10 cellular contexts compared by ENCODE assay signal in the genomic region with DNA sequence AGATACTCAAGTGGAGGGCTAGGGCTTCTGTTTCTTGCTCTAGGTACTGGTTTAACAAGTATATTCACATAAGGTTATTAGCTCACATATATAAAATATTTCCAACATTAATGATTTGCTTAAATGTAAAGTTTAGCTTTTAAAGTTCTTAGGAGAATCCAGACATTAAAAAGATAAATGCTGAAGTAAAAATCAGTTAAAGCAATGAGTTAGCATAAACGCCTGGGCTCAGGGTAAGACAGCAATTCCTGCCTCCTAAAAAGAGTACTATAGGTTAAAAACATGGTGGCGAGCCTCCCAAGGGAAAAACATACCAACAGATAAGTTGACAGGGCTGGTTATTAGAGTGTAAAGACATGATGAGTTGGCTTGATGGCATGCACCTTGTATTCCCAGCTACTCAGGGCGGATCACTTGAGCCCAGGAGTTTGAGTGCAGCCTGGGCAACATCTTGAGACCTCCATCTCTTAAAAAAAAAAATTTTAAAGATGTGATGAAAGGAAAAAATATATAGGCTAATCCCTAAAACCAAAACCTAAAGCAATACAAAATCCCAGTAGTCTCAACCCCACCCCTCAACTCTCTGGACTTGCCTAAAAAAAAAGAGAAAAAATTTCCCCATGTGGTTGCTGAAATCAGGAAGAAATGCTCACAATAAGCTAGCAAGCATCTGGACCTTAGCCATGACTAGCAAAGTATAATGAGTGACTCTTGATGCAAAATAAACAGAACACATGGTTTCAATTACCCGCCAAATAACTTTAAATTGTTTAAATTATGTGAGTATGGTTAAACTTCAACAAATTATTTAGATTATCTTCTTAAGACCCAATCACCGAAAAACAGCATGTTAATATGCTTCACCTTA. TPM values are rescaled to one million over a fixed set of nuclear protein-coding genes. Genes with fewer than 3 reads are reported as not detected.
A peak's percentile ranks its signal among the peaks of the same experiment; 100 is the strongest.
DNase-seq lines count a peak whose midpoint lies in the region; ATAC-seq and TF ChIP-seq lines count a peak whose summit lies in the region.
"Had no signal": no experiment of that assay in that cellular context is flagged by ENCODE, and none has a peak within 500 bp of the region (broad histone marks: within the 10 kb centered on the region; RNA-seq: fewer than 3 reads in every experiment).

No MANE protein-coding gene starts in this region.

- peak; percentile 52 for DNase-seq in BJ (ENCODE audit: low read depth)
- DNase-seq in astrocyte of the cerebellum (ENCODE audit: low read depth): peak; percentile 75
- DNase-seq in posterior cingulate gyrus: no peak
- DNase-seq in cerebellar nuclear complex (lab: John Stamatoyannopoulos, UW): no peak
- DNase-seq: activated effector memory CD4-positive, alpha-beta T cell treated with anti-CD3 and anti-CD28 coated beads, Interleukin-2, amount 50 U/mL, for 16 hours; NCI-H1092 had no signal

- H3K9me3 ChIP-seq in muscle layer of duodenum (ENCODE audit: control insufficient read depth in 1 of 2, low read length in 2 of 2): no peaks in the 10 kb centered on the region

- H3K4me3 ChIP-seq in BJ (ENCODE audit: low read depth, low read length) (no peak overlapping the region), astrocyte of the cerebellum (ENCODE audit: low read depth, low read length) (peak overlapping the region; percentile 2), muscle layer of duodenum (ENCODE audit: low read depth in 1 of 2, low read length in 2 of 2) (peak overlapping the region in 1 of 2 donors; percentile 67)

- H3K9me3 Mint-ChIP-seq in IgD-negative memory B cell: no peaks in the 10 kb centered on the region

- no peak for TF ChIP-seq CTCF in BJ (IDR thresholded peaks at IDR 0.05; ENCODE audit: insufficient read depth, low read depth, low read length)
- no peak for TF ChIP-seq CTCF in astrocyte of the cerebellum (IDR thresholded peaks at IDR 0.05; ENCODE audit: low read depth, low read length, missing control alignments)

- H3K27ac Mint-ChIP-seq in IgD-negative memory B cell: peak overlapping the region; percentile 50 to 61 (median 52)

- intact Hi-C loops in posterior cingulate gyrus (cut with DNase I): loop anchor here (5.0 to 10.0 kb wide), 4 partner anchors 62 to 414 kb away; partner anchors contain the start of genes SUB1 and ZFR

- H3K36me3 ChIP-seq in BJ (ENCODE audit: control insufficient read depth, insufficient read depth, low read length): no peaks in the 10 kb centered on the region
- H3K36me3 ChIP-seq in muscle layer of duodenum (ENCODE audit: control insufficient read depth in 1 of 2, insufficient read depth in 2 of 2, low read length in 2 of 2): peaks cover 16% of the 10 kb centered on the region in 2 donors

- ATAC-seq in HG02884 (IDR thresholded peaks at IDR 0.05; ENCODE audit: unreplicated experiment): no peak
- ATAC-seq in HG03159 (IDR thresholded peaks at IDR 0.05; ENCODE audit: unreplicated experiment): no peak

- H3K27ac ChIP-seq in muscle layer of duodenum (ENCODE audit: low read length): peak overlapping the region; percentile 42

- peaks cover 11 to 37% of the 10 kb centered on the region in 2 donors for H3K4me1 ChIP-seq in muscle layer of duodenum (ENCODE audit: control insufficient read depth in 1 of 2, insufficient read depth in 2 of 2, low read length in 2 of 2)

- CTCF ChIA-PET in BJ (lab: Yijun Ruan, JAX): interaction anchor here (0.6 to 2.4 kb wide), 4 partner anchors 20 to 558 kb away, joined by 3 to 7 read pairs (median 3); no protein-coding TSS in a partner anchor

- H3K27me3 Mint-ChIP-seq in IgD-negative memory B cell: no peaks in the 10 kb centered on the region

- peaks cover 27 to 50% (median 38%) of the 10 kb centered on the region in 3 donors for H3K4me1 Mint-ChIP-seq in IgD-negative memory B cell

- POLR2A ChIA-PET in BJ (lab: Charles Lee): interaction anchor here (0.6 to 0.7 kb wide), 3 partner anchors 29 to 105 kb away, joined by 3 to 4 read pairs (median 4); no protein-coding TSS in a partner anchor

- in situ Hi-C loops in astrocyte of the cerebellum (cut with HindIII; ENCODE audit: low sequenced_read_pairs): no loop called here

- H3K27me3 ChIP-seq in BJ (ENCODE audit: control insufficient read depth, insufficient read depth, low read length) (no peaks in the 10 kb centered on the region), muscle layer of duodenum (ENCODE audit: low read depth, low read length) (no peaks in the 10 kb centered on the region)

- H3K4me3 Mint-ChIP-seq in IgD-negative memory B cell: peak overlapping the region; percentile 30 to 78 (median 53)

- H3K36me3 Mint-ChIP-seq in IgD-negative memory B cell: no peaks in the 10 kb centered on the region

RNA-seq across cellular contexts. Expression of gene GOLPH3, which starts 3.6 kb away (rescaled TPM):
- 53.9 and 79.0 TPM in 2 replicates for polyA plus RNA-seq in BJ (2011; rRNA removed)
- polyA minus RNA-seq in BJ (2011; rRNA and poly(A)+ RNA removed): 53.6 and 62.7 TPM in 2 replicates
- polyA plus RNA-seq in IgD-negative memory B cell: 99.2 TPM

Comparison
In these comparisons a context has a peak if more than half of its experiments do, and no peak if none do; other contexts are left out.
1. DNase-seq: peak in BJ (single experiment) and astrocyte of the cerebellum (single experiment); none in posterior cingulate gyrus (0 of 10) and cerebellar nuclear complex (0 of 2).